ENCODE assay signal across 1 cellular context in the genomic region with DNA sequence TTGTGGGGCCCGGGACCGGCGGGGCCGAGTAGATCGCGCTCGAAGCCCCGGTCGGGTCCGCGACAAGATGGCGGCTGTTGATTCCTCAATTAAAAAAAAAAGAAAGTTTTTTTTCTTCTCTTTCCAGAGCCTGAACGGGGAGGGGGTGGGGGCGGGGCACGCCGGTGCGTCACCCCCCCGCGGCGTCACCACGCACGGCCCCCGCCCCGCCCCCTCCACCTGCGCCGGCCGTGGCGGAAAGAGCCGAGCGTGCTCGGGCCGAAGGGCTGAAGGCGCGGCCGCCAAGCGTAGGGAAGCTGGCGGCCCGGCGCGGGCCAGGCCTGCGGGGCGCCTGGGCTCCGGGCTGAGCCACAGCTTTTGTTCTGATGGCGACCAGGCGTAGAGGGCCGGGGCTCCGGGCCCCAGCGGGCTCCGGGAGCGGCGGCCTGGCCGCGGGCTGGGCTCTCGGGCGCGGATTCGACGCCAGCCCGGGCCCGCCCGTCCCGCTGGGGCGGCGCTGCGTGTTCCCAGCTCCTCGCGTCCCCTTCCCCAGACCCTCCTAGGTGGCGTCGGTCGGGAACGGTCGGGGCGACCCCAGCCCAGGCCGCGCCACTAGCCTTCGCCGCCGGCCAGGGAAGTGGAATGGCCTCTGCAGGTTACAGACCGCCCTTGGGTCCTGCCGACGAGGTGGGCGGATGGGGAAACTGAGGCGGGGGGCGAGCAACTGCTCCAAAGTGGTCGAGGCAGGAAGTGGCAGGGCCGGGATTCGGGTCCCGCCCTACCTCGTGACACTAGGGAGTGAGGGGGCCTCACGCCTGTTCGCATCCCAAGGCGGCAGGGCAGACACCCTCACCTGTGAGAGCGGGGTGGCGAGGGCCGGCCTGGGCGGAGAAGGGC.
A peak's percentile ranks its signal among the peaks of the same experiment; 100 is the strongest.
TF ChIP-seq lines count a peak whose summit lies in the region.

A gene (minus strand): TSS at position 91 of the 876 bp plus-strand sequence. CDS start 797 bp downstream, outside the sequence.

TF ChIP-seq in H1, 55 proteins besides CTCF, POLR2A, EP300 and RAD21:
- TF ChIP-seq TAF1 (IDR thresholded peaks at IDR 0.05; ENCODE audit: low read depth, low read length), result peak; percentile 85
- TF ChIP-seq GABPA (IDR thresholded peaks at IDR 0.05; ENCODE audit: borderline replicate concordance, insufficient read depth, low read length), result peak; percentile 22; the same call in 1 of the 2 replicates
- TF ChIP-seq SRF (IDR thresholded peaks at IDR 0.05; ENCODE audit: low read depth, low read length), result no peak
- TF ChIP-seq, protein P1, sequence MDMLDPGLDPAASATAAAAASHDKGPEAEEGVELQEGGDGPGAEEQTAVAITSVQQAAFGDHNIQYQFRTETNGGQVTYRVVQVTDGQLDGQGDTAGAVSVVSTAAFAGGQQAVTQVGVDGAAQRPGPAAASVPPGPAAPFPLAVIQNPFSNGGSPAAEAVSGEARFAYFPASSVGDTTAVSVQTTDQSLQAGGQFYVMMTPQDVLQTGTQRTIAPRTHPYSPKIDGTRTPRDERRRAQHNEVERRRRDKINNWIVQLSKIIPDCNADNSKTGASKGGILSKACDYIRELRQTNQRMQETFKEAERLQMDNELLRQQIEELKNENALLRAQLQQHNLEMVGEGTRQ (IDR thresholded peaks at IDR 0.05; ENCODE audit: low read length), result no peak
- no peak for TF ChIP-seq JUND (IDR thresholded peaks at IDR 0.05; ENCODE audit: low read length)
- peak; percentile 57 for TF ChIP-seq ASH2L (IDR thresholded peaks at IDR 0.05; ENCODE audit: low read length)
- peak; percentile 85 for TF ChIP-seq KDM4A (IDR thresholded peaks at IDR 0.05; ENCODE audit: low read depth, low read length, severe bottlenecking)
- TF ChIP-seq NANOG (IDR thresholded peaks at IDR 0.05; ENCODE audit: insufficient read depth, low read depth, low read length, poor library complexity, severe bottlenecking), result no peak
- no peak for TF ChIP-seq KDM5A (IDR thresholded peaks at IDR 0.05; ENCODE audit: low read length)
- peak; percentile 82 for TF ChIP-seq PHF8 (conservative IDR thresholded peaks at IDR 0.05; ENCODE audit: low read depth, low read length)
- peak; percentile 86 for TF ChIP-seq YY1 (IDR thresholded peaks at IDR 0.05; ENCODE audit: low read depth, low read length)
- TF ChIP-seq FOSL1 (IDR thresholded peaks at IDR 0.05; ENCODE audit: insufficient read depth, low read depth, low read length), result no peak
- no peak for TF ChIP-seq TEAD4 (IDR thresholded peaks at IDR 0.05; ENCODE audit: low read depth, low read length)
- TF ChIP-seq RXRA (IDR thresholded peaks at IDR 0.05; ENCODE audit: insufficient read depth, low read depth, low read length), result no peak
- no peak for TF ChIP-seq BCL11A (IDR thresholded peaks at IDR 0.05; ENCODE audit: low read depth in 2 of 2, low read length in 2 of 2)
- TF ChIP-seq, protein P2, sequence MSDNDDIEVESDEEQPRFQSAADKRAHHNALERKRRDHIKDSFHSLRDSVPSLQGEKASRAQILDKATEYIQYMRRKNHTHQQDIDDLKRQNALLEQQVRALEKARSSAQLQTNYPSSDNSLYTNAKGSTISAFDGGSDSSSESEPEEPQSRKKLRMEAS (IDR thresholded peaks at IDR 0.05), result peak; percentile 72
- no peak for TF ChIP-seq GTF2F1 (IDR thresholded peaks at IDR 0.05; ENCODE audit: borderline replicate concordance, low read depth, low read length)
- TF ChIP-seq CBX8 (IDR thresholded peaks at IDR 0.05; ENCODE audit: borderline replicate concordance, low read depth, low read length), result no peak
- no peak for TF ChIP-seq HDAC2 (IDR thresholded peaks at IDR 0.05; ENCODE audit: borderline replicate concordance in 1 of 2, low read depth in 2 of 2, low read length in 2 of 2)
- TF ChIP-seq, protein P3, sequence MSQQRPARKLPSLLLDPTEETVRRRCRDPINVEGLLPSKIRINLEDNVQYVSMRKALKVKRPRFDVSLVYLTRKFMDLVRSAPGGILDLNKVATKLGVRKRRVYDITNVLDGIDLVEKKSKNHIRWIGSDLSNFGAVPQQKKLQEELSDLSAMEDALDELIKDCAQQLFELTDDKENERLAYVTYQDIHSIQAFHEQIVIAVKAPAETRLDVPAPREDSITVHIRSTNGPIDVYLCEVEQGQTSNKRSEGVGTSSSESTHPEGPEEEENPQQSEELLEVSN (IDR thresholded peaks at IDR 0.05), result peak; percentile 62
- TF ChIP-seq CREB1 (IDR thresholded peaks at IDR 0.05), result peak; percentile 76
- peak; percentile 61; the same call in 1 of the 2 replicates for TF ChIP-seq TBP (IDR thresholded peaks at IDR 0.05; ENCODE audit: low read depth, low read length)
- no peak for TF ChIP-seq SIN3A (conservative IDR thresholded peaks at IDR 0.05 in 1 of 2, IDR thresholded peaks at IDR 0.05 in 1 of 2; ENCODE audit: low read depth in 1 of 2, low read length in 2 of 2)
- no peak for TF ChIP-seq KDM1A (IDR thresholded peaks at IDR 0.05; ENCODE audit: borderline replicate concordance, low read length)
- TF ChIP-seq NRF1 (IDR thresholded peaks at IDR 0.05; ENCODE audit: low read depth, low read length), result no peak
- TF ChIP-seq TAF7 (optimal IDR thresholded peaks at IDR 0.05; ENCODE audit: borderline replicate concordance, low read depth, low read length), result peak; percentile 11
- no peak for TF ChIP-seq TCF12 (IDR thresholded peaks at IDR 0.05; ENCODE audit: low read depth, low read length)
- no peak for TF ChIP-seq ZNF274 (IDR thresholded peaks at IDR 0.05; ENCODE audit: borderline replicate concordance, extremely low read depth, low read length)
- TF ChIP-seq, protein P4, sequence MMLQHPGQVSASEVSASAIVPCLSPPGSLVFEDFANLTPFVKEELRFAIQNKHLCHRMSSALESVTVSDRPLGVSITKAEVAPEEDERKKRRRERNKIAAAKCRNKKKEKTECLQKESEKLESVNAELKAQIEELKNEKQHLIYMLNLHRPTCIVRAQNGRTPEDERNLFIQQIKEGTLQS (IDR thresholded peaks at IDR 0.05; ENCODE audit: insufficient read depth, low read depth, low read length), result no peak
- TF ChIP-seq RFX5 (IDR thresholded peaks at IDR 0.05; ENCODE audit: borderline replicate concordance, low read depth, low read length), result no peak
- TF ChIP-seq POLR2AphosphoS5 (IDR thresholded peaks at IDR 0.05; ENCODE audit: low read depth, low read length), result peak; percentile 55
- TF ChIP-seq BACH1 (IDR thresholded peaks at IDR 0.05; ENCODE audit: low read length), result no peak
- TF ChIP-seq CBX5 (IDR thresholded peaks at IDR 0.05; ENCODE audit: low read depth, low read length), result no peak
- TF ChIP-seq CEBPB (IDR thresholded peaks at IDR 0.05; ENCODE audit: low read depth, low read length), result no peak
- TF ChIP-seq SUZ12 (IDR thresholded peaks at IDR 0.05; ENCODE audit: low read length), result no peak
